Comparison of ENCODE assay signal across 1 cellular context in genomic region chr1:203324103-203325003, GRCh38.
TF ChIP-seq lines count a peak whose summit lies in the region.

No MANE protein-coding gene starts in this region.

TF ChIP-seq in GM23338, 12 proteins besides CTCF, POLR2A, EP300 and RAD21 (continued from another document):
- TF ChIP-seq POLR2AphosphoS5 (IDR thresholded peaks at IDR 0.05; ENCODE audit: low read depth) (no peak), STAT1 (IDR thresholded peaks at IDR 0.05; ENCODE audit: unreplicated experiment) (no peak), REST (IDR thresholded peaks at IDR 0.05; ENCODE audit: unreplicated experiment) (no peak), EZH2 (IDR thresholded peaks at IDR 0.05; ENCODE audit: low read depth, unreplicated experiment) (no peak)
TF ChIP-seq in GM23338: peak in this region for 0.
